ENCODE assay signal across 28 cellular contexts in genomic region chr14:93322886-93323596, GRCh38. TPM values are rescaled to one million over a fixed set of nuclear protein-coding genes. Genes with fewer than 3 reads are reported as not detected.
A peak's percentile ranks its signal among the peaks of the same experiment; 100 is the strongest.
DNase-seq lines count a peak whose midpoint lies in the region; ATAC-seq and TF ChIP-seq lines count a peak whose summit lies in the region.
"Had no signal": no experiment of that assay in that cellular context is flagged by ENCODE, and none has a peak within 500 bp of the region (broad histone marks: within the 10 kb centered on the region; RNA-seq: fewer than 3 reads in every experiment).

No MANE protein-coding gene starts in this region.

- no peaks in the 10 kb centered on the region for H3K9me3 Mint-ChIP-seq in dendritic cell treated with granulocyte-macrophage colony-stimulating factor and Interleukin-4, amounts not matched to agents 40 ng/mL and 50 ng/mL, for 4 days
- no peaks in the 10 kb centered on the region for H3K9me3 Mint-ChIP-seq in mesothelial cell of epicardium
- H3K9me3 Mint-ChIP-seq: memory B cell had no signal

- peaks cover 25% of the 10 kb centered on the region for H3K36me3 Mint-ChIP-seq in dendritic cell treated with granulocyte-macrophage colony-stimulating factor and Interleukin-4, amounts not matched to agents 40 ng/mL and 50 ng/mL, for 4 days (ENCODE audit: low read depth)
- no peaks in the 10 kb centered on the region for H3K36me3 Mint-ChIP-seq in mesothelial cell of epicardium

- H3K27me3 Mint-ChIP-seq in dendritic cell treated with granulocyte-macrophage colony-stimulating factor and Interleukin-4, amounts not matched to agents 40 ng/mL and 50 ng/mL, for 4 days, result no peaks in the 10 kb centered on the region
- no peaks in the 10 kb centered on the region for H3K27me3 Mint-ChIP-seq in mesothelial cell of epicardium (ENCODE audit: low read depth)
- H3K27me3 Mint-ChIP-seq: memory B cell had no signal

- H3K27ac Mint-ChIP-seq in dendritic cell treated with granulocyte-macrophage colony-stimulating factor and Interleukin-4, amounts not matched to agents 40 ng/mL and 50 ng/mL, for 4 days, result peak overlapping the region; percentile 86
- H3K27ac Mint-ChIP-seq in mesothelial cell of epicardium, result peak overlapping the region; percentile 74
- H3K27ac Mint-ChIP-seq: memory B cell had no signal

- H3K4me1 ChIP-seq in OCI-LY1 (ENCODE audit: insufficient read depth, low read length, severe bottlenecking), result peaks cover 34% of the 10 kb centered on the region
- H3K4me1 ChIP-seq in mammary epithelial cell (ENCODE audit: insufficient read depth, low read length), result peaks cover 15% of the 10 kb centered on the region
- H3K4me1 ChIP-seq: breast epithelium had no signal

- ATAC-seq in GM19351 (IDR thresholded peaks at IDR 0.05; ENCODE audit: unreplicated experiment), result no peak
- ATAC-seq: HCT116, heart right ventricle, Panc1 had no signal

- no peaks in the 10 kb centered on the region for H3K9me3 ChIP-seq in OCI-LY1 (ENCODE audit: low read length)
- no peaks in the 10 kb centered on the region for H3K9me3 ChIP-seq in mammary epithelial cell (replicated peaks; ENCODE audit: insufficient read depth, low read length)
- H3K9me3 ChIP-seq: breast epithelium, heart right ventricle, prostate gland, tibial nerve had no signal

- no peak overlapping the region for H3K4me3 ChIP-seq in OCI-LY1 (ENCODE audit: low read depth, low read length, poor library complexity, severe bottlenecking)
- H3K4me3 ChIP-seq in mammary epithelial cell (replicated peaks in 1 of 3; ENCODE audit: insufficient read depth in 1 of 3, low read depth in 2 of 3, low read length in 3 of 3), result no peak overlapping the region
- H3K4me3 ChIP-seq: breast epithelium, heart right ventricle, prostate gland, tibial nerve had no signal

- TF ChIP-seq CTCF in OCI-LY1 (IDR thresholded peaks at IDR 0.05; ENCODE audit: low read length), result no peak
- no peak for TF ChIP-seq CTCF in mesothelial cell of epicardium (IDR thresholded peaks at IDR 0.05; ENCODE audit: unreplicated experiment)
- TF ChIP-seq CTCF in mammary epithelial cell (conservative IDR thresholded peaks at IDR 0.05 in 1 of 2, IDR thresholded peaks at IDR 0.05 in 1 of 2; ENCODE audit: extremely low read depth in 1 of 2, insufficient read depth in 1 of 2, low read depth in 1 of 2, low read length in 2 of 2), result no peak

- H3K9ac ChIP-seq in OCI-LY1 (ENCODE audit: low read length) (no peak overlapping the region), mammary epithelial cell (ENCODE audit: insufficient read depth, low read length) (no peak overlapping the region)

- H4K20me1 ChIP-seq in OCI-LY1 (ENCODE audit: insufficient read depth, low read length) (no peaks in the 10 kb centered on the region; the same call in 1 of the 2 replicates), mammary epithelial cell (ENCODE audit: insufficient read depth, low read length) (no peaks in the 10 kb centered on the region)

- CTCF ChIA-PET in mammary epithelial cell (lab: Charles Lee; ENCODE audit: low non-redundant PET), result no interaction called here

- H2AFZ ChIP-seq in OCI-LY1 (ENCODE audit: low read length) (no peak overlapping the region), mammary epithelial cell (ENCODE audit: low read depth, low read length) (no peak overlapping the region)

- H3K27ac ChIP-seq in OCI-LY1 (ENCODE audit: low read depth, low read length, poor library complexity, severe bottlenecking) (peak overlapping the region; percentile 32), mammary epithelial cell (ENCODE audit: insufficient read depth, low read depth, low read length) (no peak overlapping the region)
- H3K27ac ChIP-seq: breast epithelium, heart right ventricle, prostate gland, tibial nerve had no signal

- DNase-seq in CD1c-positive myeloid dendritic cell (ENCODE audit: extremely low spot score) (peak; percentile 39), mesothelial cell of epicardium (ENCODE audit: low spot score in 2 of 2, unreplicated experiment in 2 of 2) (no peak), mammary epithelial cell (no peak), amniotic stem cell (lab: John Stamatoyannopoulos, UW) (no peak), activated gamma-delta T cell (lab: John Stamatoyannopoulos, UW) (no peak)
- DNase-seq: activated CD4-positive, alpha-beta T cell treated with anti-CD3 and anti-CD28 coated beads, Interleukin-2, amount 50 U/mL, for 4 hours; activated CD4-positive, CD25-positive, alpha-beta regulatory T cell; activated naive CD4-positive, alpha-beta T cell treated with anti-CD3 and anti-CD28 coated beads, Interleukin-2, amount 50 U/mL, for 16 hours; effector CD4-positive, alpha-beta T cell; foreskin fibroblast; heart right ventricle; NCI-H1694 treated with DMSO at 0.1 percent for 48 hours; NCI-H510A; NK-92 treated with Interleukin-12 subunit alpha and Interleukin-12 subunit beta, amount 100 ng/mL, for 24 hours; SHP77 treated with DMSO at 0.1 percent for 48 hours; stimulated activated CD4-positive, alpha-beta T cell treated with anti-CD3 and anti-CD28 coated beads, Interleukin-15, amount 100 ng/mL, for 24 hours; T-helper 9 cell had no signal

- intact Hi-C loops in dendritic cell treated with granulocyte-macrophage colony-stimulating factor and Interleukin-4, amounts not matched to agents 40 ng/mL and 50 ng/mL, for 4 days (cut with micrococcal nuclease), result no loop called here
- intact Hi-C loops in mammary epithelial cell (cut with micrococcal nuclease), result no loop called here

- BruUV-seq in mammary epithelial cell (replicated peaks; lab: Mats Ljungman, UMichigan), result no TSS peak

- in situ Hi-C loops in mammary epithelial cell (cut with MboI; ENCODE audit: low sequenced_read_pairs in 2 of 2), result no loop called here

- H3K79me2 ChIP-seq in OCI-LY1 (ENCODE audit: insufficient read depth, low read length), result peaks cover 93% of the 10 kb centered on the region
- H3K79me2 ChIP-seq in mammary epithelial cell (ENCODE audit: insufficient read depth, low read length), result peaks cover 99% of the 10 kb centered on the region

- peak overlapping the region; percentile 32 for H3K4me3 Mint-ChIP-seq in dendritic cell treated with granulocyte-macrophage colony-stimulating factor and Interleukin-4, amounts not matched to agents 40 ng/mL and 50 ng/mL, for 4 days
- H3K4me3 Mint-ChIP-seq in mesothelial cell of epicardium, result no peak overlapping the region
- H3K4me3 Mint-ChIP-seq: memory B cell had no signal

- H3K36me3 ChIP-seq in OCI-LY1 (ENCODE audit: insufficient read depth, low read length) (peaks cover 15% of the 10 kb centered on the region; the same call in 1 of the 2 replicates), mammary epithelial cell (ENCODE audit: insufficient read depth, low read length) (no peaks in the 10 kb centered on the region)
- H3K36me3 ChIP-seq: breast epithelium, prostate gland had no signal

- no peak overlapping the region for H3K4me2 ChIP-seq in OCI-LY1 (ENCODE audit: low read length)
- H3K4me2 ChIP-seq in mammary epithelial cell (ENCODE audit: insufficient read depth, low read depth, low read length), result no peak overlapping the region

- no peaks in the 10 kb centered on the region for H3F3A ChIP-seq in OCI-LY1 (ENCODE audit: insufficient read depth, low read length)

- dilution Hi-C loops in mammary epithelial cell (cut with HindIII; ENCODE audit: low sequenced_read_pairs), result no loop called here

- H3K4me1 Mint-ChIP-seq in dendritic cell treated with granulocyte-macrophage colony-stimulating factor and Interleukin-4, amounts not matched to agents 40 ng/mL and 50 ng/mL, for 4 days (ENCODE audit: low read depth), result peaks cover 60% of the 10 kb centered on the region
- H3K4me1 Mint-ChIP-seq in mesothelial cell of epicardium, result peaks cover 15% of the 10 kb centered on the region

- H3K9me2 ChIP-seq in OCI-LY1 (ENCODE audit: low read depth, low read length), result no peaks in the 10 kb centered on the region

- no peaks in the 10 kb centered on the region for H3K27me3 ChIP-seq in OCI-LY1 (ENCODE audit: insufficient read depth, low read length)
- no peaks in the 10 kb centered on the region for H3K27me3 ChIP-seq in mammary epithelial cell (ENCODE audit: insufficient read depth, low read length)
- H3K27me3 ChIP-seq: breast epithelium, heart right ventricle, tibial nerve had no signal

- whole genome bisulfite sequencing in mammary epithelial cell (ENCODE audit: low coverage, missing lambda C conversion rate), result 95% methylated on average over 4 of the region's 5 CpGs

RNA-seq across cellular contexts. Expression of gene BTBD7, which starts 9.8 kb away (rescaled TPM):
- total RNA-seq in mesothelial cell of epicardium (52.1 to 58.4 TPM (median 52.3 TPM) in 3 replicates), mammary epithelial cell (10 to 100 TPM; 41.0 to 56.6 TPM)
- 24.2 TPM for polyA plus RNA-seq in mammary epithelial cell
- 45.8 TPM for polyA minus RNA-seq in mammary epithelial cell

RNA-seq across cellular contexts. Expression of gene COX8C, which starts 23.9 kb away (rescaled TPM):
- 0.73 to 1.2 TPM in 2 of 3 replicates, not detected in the other for total RNA-seq in mesothelial cell of epicardium
- not detected for total RNA-seq in mammary epithelial cell
- polyA plus RNA-seq in mammary epithelial cell, result not detected
- not detected for polyA minus RNA-seq in mammary epithelial cell
- total RNA-seq: A673, breast epithelium, tibial nerve had no signal
- polyA plus RNA-seq: esophagus, heart right ventricle had no signal
